In the genomic region with DNA sequence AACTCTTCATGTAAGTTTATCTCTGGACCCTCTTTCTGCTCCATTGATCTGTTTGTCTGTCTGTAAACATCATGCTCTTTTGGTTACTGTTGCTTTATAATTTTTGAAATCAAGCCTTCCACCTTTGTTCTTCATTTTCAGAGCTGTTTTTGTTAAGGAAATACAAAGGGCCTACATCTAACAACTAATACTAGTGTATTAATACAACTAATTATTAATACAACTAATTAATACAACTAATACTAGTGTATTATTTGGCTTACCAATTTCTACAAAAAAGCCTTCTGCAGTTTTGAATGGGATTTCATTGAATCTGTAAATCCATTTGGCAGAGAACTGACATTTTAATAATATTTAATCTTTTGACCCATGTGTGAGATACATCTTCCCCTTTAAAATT, we compare ENCODE assay signal across 27 cellular contexts.
"Had no signal": no experiment of that assay in that cellular context is flagged by ENCODE, and none has a peak within 500 bp of the region (broad histone marks: within the 10 kb centered on the region; RNA-seq: fewer than 3 reads in every experiment).

No MANE protein-coding gene starts in this region.

- ATAC-seq: stimulated activated effector memory CD8-positive, alpha-beta T cell treated with anti-CD3 and anti-CD28 coated beads, Interleukin-12 subunit alpha, Interleukin-12 subunit beta, amount 100 ng/mL, for 72 hours; stimulated activated memory B cell treated with anti-CD40 and anti-IgM and Interleukin-4, amounts not matched to agents 10 μg/mL and 1 μg/mL and 100 μg/mL, for 72 hours; stimulated activated naive B cell treated with anti-CD40 and anti-IgM and Interleukin-4, amounts not matched to agents 10 μg/mL and 1 μg/mL and 100 μg/mL, for 72 hours; stimulated activated naive CD8-positive, alpha-beta T cell treated with anti-CD3 and anti-CD28 coated beads, Interleukin-15, amount 100 ng/mL, for 72 hours; stimulated activated naive CD8-positive, alpha-beta T cell treated with anti-CD3 and anti-CD28 coated beads, Interleukin-15, Interleukin-2, amounts not matched to agents 100 U/mL and 50 U/mL, for 24 hours had no signal

- H3K9me3 Mint-ChIP-seq: stimulated activated effector memory CD8-positive, alpha-beta T cell treated with anti-CD3 and anti-CD28 coated beads, Interleukin-12 subunit alpha, Interleukin-12 subunit beta, amount 100 ng/mL, for 72 hours; stimulated activated memory B cell treated with anti-CD40 and anti-IgM and Interleukin-4, amounts not matched to agents 10 μg/mL and 1 μg/mL and 100 μg/mL, for 72 hours; stimulated activated naive CD8-positive, alpha-beta T cell treated with anti-CD3 and anti-CD28 coated beads, Interleukin-15, amount 100 ng/mL, for 72 hours; stimulated activated naive CD8-positive, alpha-beta T cell treated with anti-CD3 and anti-CD28 coated beads, Interleukin-15, Interleukin-2, amounts not matched to agents 100 ng/mL and 50 ng/mL, for 24 hours; type B pancreatic cell had no signal

- H3K27ac ChIP-seq: stomach, suprapubic skin, testis, thoracic aorta, thyroid gland, tibial artery, tibial nerve, transverse colon, upper lobe of left lung, upper lobe of right lung, uterus, vagina had no signal

- H3K27ac Mint-ChIP-seq: stimulated activated effector memory CD8-positive, alpha-beta T cell treated with anti-CD3 and anti-CD28 coated beads, Interleukin-12 subunit alpha, Interleukin-12 subunit beta, amount 100 ng/mL, for 72 hours; stimulated activated memory B cell treated with anti-CD40 and anti-IgM and Interleukin-4, amounts not matched to agents 10 μg/mL and 1 μg/mL and 100 μg/mL, for 72 hours; stimulated activated naive B cell treated with anti-CD40 and anti-IgM and Interleukin-4, amounts not matched to agents 10 μg/mL and 1 μg/mL and 100 μg/mL, for 72 hours; stimulated activated naive CD8-positive, alpha-beta T cell treated with anti-CD3 and anti-CD28 coated beads, Interleukin-15, amount 100 ng/mL, for 72 hours; stimulated activated naive CD8-positive, alpha-beta T cell treated with anti-CD3 and anti-CD28 coated beads, Interleukin-15, Interleukin-2, amounts not matched to agents 100 ng/mL and 50 ng/mL, for 24 hours; type B pancreatic cell had no signal

- H3K27me3 ChIP-seq: stomach, suprapubic skin, testis, thyroid gland, tibial artery, tibial nerve, transverse colon, upper lobe of left lung, upper lobe of right lung, uterus, vagina had no signal

- H3K36me3 ChIP-seq: thoracic aorta, thyroid gland, transverse colon, uterus, vagina had no signal

- H3K4me3 Mint-ChIP-seq: stimulated activated effector memory CD8-positive, alpha-beta T cell treated with anti-CD3 and anti-CD28 coated beads, Interleukin-12 subunit alpha, Interleukin-12 subunit beta, amount 100 ng/mL, for 72 hours; stimulated activated memory B cell treated with anti-CD40 and anti-IgM and Interleukin-4, amounts not matched to agents 10 μg/mL and 1 μg/mL and 100 μg/mL, for 72 hours; stimulated activated naive B cell treated with anti-CD40 and anti-IgM and Interleukin-4, amounts not matched to agents 10 μg/mL and 1 μg/mL and 100 μg/mL, for 72 hours; stimulated activated naive CD8-positive, alpha-beta T cell treated with anti-CD3 and anti-CD28 coated beads, Interleukin-15, amount 100 ng/mL, for 72 hours; stimulated activated naive CD8-positive, alpha-beta T cell treated with anti-CD3 and anti-CD28 coated beads, Interleukin-15, Interleukin-2, amounts not matched to agents 100 ng/mL and 50 ng/mL, for 24 hours; type B pancreatic cell had no signal

- H3K4me1 ChIP-seq: stomach, suprapubic skin, testis, tibial artery, tibial nerve, transverse colon, upper lobe of left lung, upper lobe of right lung, uterus, vagina had no signal

- H3K9me3 ChIP-seq: stomach, suprapubic skin, testis, thoracic aorta, thyroid gland, tibial artery, tibial nerve, transverse colon, upper lobe of left lung, upper lobe of right lung, uterus, vagina had no signal

- H3K27me3 Mint-ChIP-seq: stimulated activated memory B cell treated with anti-CD40 and anti-IgM and Interleukin-4, amounts not matched to agents 10 μg/mL and 1 μg/mL and 100 μg/mL, for 72 hours; stimulated activated naive B cell treated with anti-CD40 and anti-IgM and Interleukin-4, amounts not matched to agents 10 μg/mL and 1 μg/mL and 100 μg/mL, for 72 hours; stimulated activated naive CD8-positive, alpha-beta T cell treated with anti-CD3 and anti-CD28 coated beads, Interleukin-15, amount 100 ng/mL, for 72 hours; stimulated activated naive CD8-positive, alpha-beta T cell treated with anti-CD3 and anti-CD28 coated beads, Interleukin-15, Interleukin-2, amounts not matched to agents 100 ng/mL and 50 ng/mL, for 24 hours; type B pancreatic cell had no signal

- DNase-seq: stimulated activated CD4-positive, alpha-beta T cell treated with anti-CD3 and anti-CD28 coated beads, Interleukin-2, amount 100 ng/mL, for 48 hours; stimulated activated CD4-positive, alpha-beta T cell treated with anti-CD3 and anti-CD28 coated beads, Interleukin-4, amount 100 ng/mL, for 1 hour; stimulated activated CD4-positive, alpha-beta T cell treated with anti-CD3 and anti-CD28 coated beads, Interleukin-4, amount 100 ng/mL, for 24 hours; stimulated activated CD4-positive, alpha-beta T cell treated with anti-CD3 and anti-CD28 coated beads, Interleukin-4, amount 100 ng/mL, for 4 hours; stimulated activated CD8-positive, alpha-beta memory T cell treated with anti-CD3 and anti-CD28 coated beads, Interleukin-4, amount 100 ng/mL, for 48 hours; stimulated activated naive B cell treated with anti-CD40 and anti-IgM and Interleukin-4, amounts not matched to agents 10 μg/mL and 1 μg/mL and 100 μg/mL, for 72 hours; stimulated activated naive CD4-positive, alpha-beta T cell; stimulated activated naive CD4-positive, alpha-beta T cell treated with Interleukin-2 at 50 U/mL for 16 hours; stimulated activated naive CD8-positive, alpha-beta T cell treated with anti-CD3 and anti-CD28 coated beads, Interleukin-15, amount 100 ng/mL, for 72 hours; stimulated activated naive CD8-positive, alpha-beta T cell treated with anti-CD3 and anti-CD28 coated beads, Interleukin-15, Interleukin-2, amounts not matched to agents 100 U/mL and 50 U/mL, for 24 hours; stomach; substantia nigra; testis; thyroid gland; tibial artery; transverse colon; upper lobe of left lung; upper lobe of right lung; uterus had no signal

- H3K4me1 Mint-ChIP-seq: stimulated activated memory B cell treated with anti-CD40 and anti-IgM and Interleukin-4, amounts not matched to agents 10 μg/mL and 1 μg/mL and 100 μg/mL, for 72 hours; stimulated activated naive B cell treated with anti-CD40 and anti-IgM and Interleukin-4, amounts not matched to agents 10 μg/mL and 1 μg/mL and 100 μg/mL, for 72 hours; stimulated activated naive CD8-positive, alpha-beta T cell treated with anti-CD3 and anti-CD28 coated beads, Interleukin-15, amount 100 ng/mL, for 72 hours had no signal

- H3K4me3 ChIP-seq: stomach, suprapubic skin, testis, thoracic aorta, thyroid gland, tibial artery, tibial nerve, transverse colon, upper lobe of left lung, upper lobe of right lung, uterus, vagina had no signal
